ENCODE assay signal across 16 cellular contexts in genomic region chr12:102504871-102505270, GRCh38. TPM values are rescaled to one million over a fixed set of nuclear protein-coding genes. Genes with fewer than 3 reads are reported as not detected.
"Had no signal": no experiment of that assay in that cellular context is flagged by ENCODE, and none has a peak within 500 bp of the region (broad histone marks: within the 10 kb centered on the region; RNA-seq: fewer than 3 reads in every experiment).

No MANE protein-coding gene starts in this region.

- H3K4me1 Mint-ChIP-seq: immature natural killer cell; naive thymus-derived CD4-positive, alpha-beta T cell; stimulated activated effector memory CD8-positive, alpha-beta T cell treated with anti-CD3 and anti-CD28 coated beads, Interleukin-12 subunit alpha, Interleukin-12 subunit beta, amount 100 ng/mL, for 72 hours had no signal

- H3K9me3 Mint-ChIP-seq: stimulated activated effector memory CD8-positive, alpha-beta T cell treated with anti-CD3 and anti-CD28 coated beads, Interleukin-12 subunit alpha, Interleukin-12 subunit beta, amount 100 ng/mL, for 72 hours had no signal

- ATAC-seq: foreskin keratinocyte; psoas muscle; stimulated activated effector memory CD8-positive, alpha-beta T cell treated with anti-CD3 and anti-CD28 coated beads, Interleukin-12 subunit alpha, Interleukin-12 subunit beta, amount 100 ng/mL, for 72 hours; stimulated activated naive CD8-positive, alpha-beta T cell treated with anti-CD3 and anti-CD28 coated beads, Interleukin-15, Interleukin-2, amounts not matched to agents 100 U/mL and 50 U/mL, for 24 hours had no signal

- H3K27ac Mint-ChIP-seq: immature natural killer cell; naive thymus-derived CD4-positive, alpha-beta T cell; nephron progenitor cell; stimulated activated effector memory CD8-positive, alpha-beta T cell treated with anti-CD3 and anti-CD28 coated beads, Interleukin-12 subunit alpha, Interleukin-12 subunit beta, amount 100 ng/mL, for 72 hours had no signal

- FAIRE-seq: keratinocyte had no signal

- DNase-seq: foreskin keratinocyte; immature natural killer cell; left cardiac atrium; left ventricle myocardium inferior; naive thymus-derived CD4-positive, alpha-beta T cell; nephron progenitor cell; psoas muscle; retina; right lobe of liver; stimulated activated CD4-positive, alpha-beta T cell treated with anti-CD3 and anti-CD28 coated beads, Interleukin-4, amount 100 ng/mL, for 1 hour; stimulated activated CD8-positive, alpha-beta memory T cell treated with anti-CD3 and anti-CD28 coated beads, Interleukin-4, amount 100 ng/mL, for 48 hours; stimulated activated naive CD8-positive, alpha-beta T cell treated with anti-CD3 and anti-CD28 coated beads, Interleukin-15, Interleukin-2, amounts not matched to agents 100 U/mL and 50 U/mL, for 24 hours; upper lobe of left lung; uterus had no signal

- H3K4me3 Mint-ChIP-seq: immature natural killer cell; naive thymus-derived CD4-positive, alpha-beta T cell; nephron progenitor cell; stimulated activated effector memory CD8-positive, alpha-beta T cell treated with anti-CD3 and anti-CD28 coated beads, Interleukin-12 subunit alpha, Interleukin-12 subunit beta, amount 100 ng/mL, for 72 hours had no signal

- H3K36me3 Mint-ChIP-seq: immature natural killer cell; naive thymus-derived CD4-positive, alpha-beta T cell; stimulated activated effector memory CD8-positive, alpha-beta T cell treated with anti-CD3 and anti-CD28 coated beads, Interleukin-12 subunit alpha, Interleukin-12 subunit beta, amount 100 ng/mL, for 72 hours had no signal

RNA-seq across cellular contexts. Expression of gene IGF1, which starts 24.5 kb away (rescaled TPM):
- polyA plus RNA-seq: foreskin keratinocyte; immature natural killer cell; keratinocyte; naive thymus-derived CD4-positive, alpha-beta T cell had no signal
